In the genomic region with DNA sequence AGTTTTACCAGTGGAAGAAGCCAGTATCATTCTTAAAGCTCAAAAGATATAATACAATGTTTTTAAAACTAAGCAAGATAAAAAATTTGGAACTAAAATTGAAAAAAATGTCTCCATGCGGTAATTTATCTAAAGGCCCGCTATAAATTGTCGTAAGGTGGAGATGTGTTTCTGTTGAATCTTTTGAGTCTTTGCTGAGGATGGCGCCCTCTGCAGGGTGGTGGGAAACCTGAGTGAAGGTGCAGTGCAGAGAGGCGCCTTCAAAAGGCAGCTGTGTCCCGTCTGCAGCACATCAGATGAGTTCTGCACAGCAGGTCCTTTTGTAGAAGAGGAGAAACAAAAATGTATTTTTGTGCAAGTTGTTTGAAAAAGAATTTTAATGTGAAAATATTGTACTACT, we compare ENCODE assay signal across 8 cellular contexts. TPM values are rescaled to one million over a fixed set of nuclear protein-coding genes. Genes with fewer than 3 reads are reported as not detected.
DNase-seq lines count a peak whose midpoint lies in the region; ATAC-seq, FAIRE-seq and TF ChIP-seq lines count a peak whose summit lies in the region.

No MANE protein-coding gene starts in this region.

- H3K4me3 Mint-ChIP-seq in CD4-positive, alpha-beta T cell: no peak overlapping the region

- no peak overlapping the region for H3K9ac ChIP-seq in kidney (ENCODE audit: low read length in 2 of 2)

- H3K27ac ChIP-seq in WERI-Rb-1: no peak overlapping the region
- H3K27ac ChIP-seq in kidney (ENCODE audit: low read depth in 2 of 2, low read length in 2 of 2): no peak overlapping the region
- no peak overlapping the region for H3K27ac ChIP-seq in CD4-positive, alpha-beta T cell (ENCODE audit: low read depth, low read length)

- ATAC-seq in HG03139 (IDR thresholded peaks at IDR 0.05; ENCODE audit: unreplicated experiment): no peak
- no peak for ATAC-seq in CD4-positive, alpha-beta T cell (ENCODE audit: poor library complexity)

- FAIRE-seq in kidney (lab: Jason Lieb, UNC): no peak

- peaks cover 4% of the 10 kb centered on the region for H3K36me3 Mint-ChIP-seq in CD4-positive, alpha-beta T cell (ENCODE audit: low read depth)

- no peaks in the 10 kb centered on the region for H3K9me3 Mint-ChIP-seq in CD4-positive, alpha-beta T cell

- intact Hi-C loops in kidney (cut with DNase I): no loop called here
- intact Hi-C loops in CD4-positive, alpha-beta T cell (cut with DNase I, micrococcal nuclease): no loop called here

- H3K4me3 ChIP-seq in BJ (ENCODE audit: low read depth, low read length) (no peak overlapping the region), H7 (ENCODE audit: insufficient read depth, low read depth, low read length) (no peak overlapping the region), WERI-Rb-1 (ENCODE audit: low read depth, low read length) (no peak overlapping the region), kidney (ENCODE audit: low read length in 2 of 2) (no peak overlapping the region)

- peaks cover 2 to 18% of the 10 kb centered on the region in 2 donors for H3K4me1 ChIP-seq in kidney (ENCODE audit: control insufficient read depth in 1 of 2, insufficient read depth in 1 of 2, low read depth in 1 of 2, low read length in 2 of 2)

- H3K27me3 ChIP-seq in BJ (ENCODE audit: control insufficient read depth, insufficient read depth, low read length) (no peaks in the 10 kb centered on the region), H7 (ENCODE audit: control insufficient read depth, insufficient read depth, low read length) (no peaks in the 10 kb centered on the region), WERI-Rb-1 (ENCODE audit: insufficient read depth, low read depth, severe bottlenecking) (no peaks in the 10 kb centered on the region)
- H3K27me3 ChIP-seq in CD4-positive, alpha-beta T cell (ENCODE audit: control insufficient read depth, insufficient read depth, low read length): no peaks in the 10 kb centered on the region

- TF ChIP-seq CTCF in BJ (IDR thresholded peaks at IDR 0.05; ENCODE audit: insufficient read depth, low read depth, low read length) (peak; percentile 39), WERI-Rb-1 (IDR thresholded peaks at IDR 0.05; ENCODE audit: low read depth, low read length) (peak; percentile 70), kidney (IDR thresholded peaks at IDR 0.05; ENCODE audit: borderline replicate concordance, extremely low read depth, insufficient read depth) (peak; percentile 43)
- no peak for TF ChIP-seq CTCF in CD4-positive, alpha-beta T cell (IDR thresholded peaks at IDR 0.05)

- H3K9me3 ChIP-seq in WERI-Rb-1 (ENCODE audit: severe bottlenecking): no peaks in the 10 kb centered on the region
- H3K9me3 ChIP-seq in kidney (ENCODE audit: control insufficient read depth in 1 of 2, low read length in 2 of 2): no peaks in the 10 kb centered on the region
- H3K9me3 ChIP-seq in CD4-positive, alpha-beta T cell (ENCODE audit: control insufficient read depth, low read length): no peaks in the 10 kb centered on the region

- POLR2A ChIA-PET in BJ (lab: Charles Lee): no interaction called here
- POLR2A ChIA-PET in CD4-positive, alpha-beta T cell (lab: Charles Lee): no interaction called here

- H3K27ac Mint-ChIP-seq in CD4-positive, alpha-beta T cell: no peak overlapping the region

- no peaks in the 10 kb centered on the region for H3K4me1 Mint-ChIP-seq in CD4-positive, alpha-beta T cell (ENCODE audit: low read depth)

- DNase-seq in BJ (ENCODE audit: low read depth) (no peak), H7 (peak; percentile 85), WERI-Rb-1 (peak; percentile 63), kidney (no peak), NCI-H187 treated with DMSO at 0.1 percent for 48 hours (lab: John Stamatoyannopoulos, UW) (no peak), NCI-H2029 treated with DMSO at 0.1 percent for 48 hours (lab: John Stamatoyannopoulos, UW) (no peak)
- no peak for DNase-seq in CD4-positive, alpha-beta T cell

- H3K36me3 ChIP-seq in BJ (ENCODE audit: control insufficient read depth, insufficient read depth, low read length) (peaks cover 4% of the 10 kb centered on the region), H7 (replicated peaks; ENCODE audit: control insufficient read depth, insufficient read depth, low read length) (peaks cover 15% of the 10 kb centered on the region), WERI-Rb-1 (peaks cover 36% of the 10 kb centered on the region), kidney (ENCODE audit: control insufficient read depth in 1 of 2, insufficient read depth in 2 of 2, low read length in 2 of 2) (peaks cover 21 to 32% of the 10 kb centered on the region in 2 donors)

- CTCF ChIA-PET in BJ (lab: Yijun Ruan, JAX): no interaction called here
- CTCF ChIA-PET in CD4-positive, alpha-beta T cell (lab: Charles Lee): no interaction called here

- peaks cover under 1% of the 10 kb centered on the region for H3K27me3 Mint-ChIP-seq in CD4-positive, alpha-beta T cell

RNA-seq across cellular contexts. Expression of gene KIF25, which starts 29.4 kb away (rescaled TPM):
- not detected in 2 replicates for polyA plus RNA-seq in BJ (2011; rRNA removed)
- not detected in 2 replicates for polyA minus RNA-seq in BJ (2011; rRNA and poly(A)+ RNA removed)
- total RNA-seq in H7 (2014; rRNA removed; shearing (Covaris generic)): 0.15 and 0.42 TPM in 2 replicates
- total RNA-seq in kidney: not detected
- not detected for polyA plus RNA-seq in kidney (ENCODE audit: insufficient read depth, low read depth, low replicate concordance)
- not detected for total RNA-seq in CD4-positive, alpha-beta T cell

Comparison
In these comparisons a context has a peak if more than half of its experiments do, and no peak if none do; other contexts are left out.
1. DNase-seq: peak in H7 (single experiment) and WERI-Rb-1 (single experiment); none in BJ (single experiment), kidney (single experiment), NCI-H187 treated with DMSO at 0.1 percent for 48 hours (single experiment), NCI-H2029 treated with DMSO at 0.1 percent for 48 hours (single experiment) and CD4-positive, alpha-beta T cell (0 of 10).